1 cellular context compared by ENCODE assay signal in genomic region chr22:47189056-47189916, GRCh38.
TF ChIP-seq lines count a peak whose summit lies in the region.

No MANE protein-coding gene starts in this region.

TF ChIP-seq in GM12878, 131 proteins besides CTCF, POLR2A, EP300 and RAD21 (continued from another document):
- no peak for TF ChIP-seq SMC3 (IDR thresholded peaks at IDR 0.05; ENCODE audit: borderline replicate concordance, low read length)
- no peak for TF ChIP-seq NR2F1 (conservative IDR thresholded peaks at IDR 0.05)
- no peak for TF ChIP-seq CHD2 (IDR thresholded peaks at IDR 0.05; ENCODE audit: borderline replicate concordance, low read depth, low read length)
- no peak for TF ChIP-seq NFYA (IDR thresholded peaks at IDR 0.05; ENCODE audit: borderline replicate concordance, low read depth, low read length)
- TF ChIP-seq REST (IDR thresholded peaks at IDR 0.05; ENCODE audit: low read depth, low read length) = no peak
- no peak for TF ChIP-seq ZBTB11 (CRISPR knock-in tag; IDR thresholded peaks at IDR 0.05)
- no peak for TF ChIP-seq ZSCAN29 (IDR thresholded peaks at IDR 0.05)
- no peak for TF ChIP-seq KDM1A (IDR thresholded peaks at IDR 0.05; ENCODE audit: borderline replicate concordance)
- TF ChIP-seq, protein P1, sequence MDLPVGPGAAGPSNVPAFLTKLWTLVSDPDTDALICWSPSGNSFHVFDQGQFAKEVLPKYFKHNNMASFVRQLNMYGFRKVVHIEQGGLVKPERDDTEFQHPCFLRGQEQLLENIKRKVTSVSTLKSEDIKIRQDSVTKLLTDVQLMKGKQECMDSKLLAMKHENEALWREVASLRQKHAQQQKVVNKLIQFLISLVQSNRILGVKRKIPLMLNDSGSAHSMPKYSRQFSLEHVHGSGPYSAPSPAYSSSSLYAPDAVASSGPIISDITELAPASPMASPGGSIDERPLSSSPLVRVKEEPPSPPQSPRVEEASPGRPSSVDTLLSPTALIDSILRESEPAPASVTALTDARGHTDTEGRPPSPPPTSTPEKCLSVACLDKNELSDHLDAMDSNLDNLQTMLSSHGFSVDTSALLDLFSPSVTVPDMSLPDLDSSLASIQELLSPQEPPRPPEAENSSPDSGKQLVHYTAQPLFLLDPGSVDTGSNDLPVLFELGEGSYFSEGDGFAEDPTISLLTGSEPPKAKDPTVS (IDR thresholded peaks at IDR 0.05; ENCODE audit: low read depth, low read length) = no peak
- TF ChIP-seq NFXL1 (IDR thresholded peaks at IDR 0.05; ENCODE audit: borderline replicate concordance) = no peak
- no peak for TF ChIP-seq MAX (IDR thresholded peaks at IDR 0.05; ENCODE audit: low read depth, low read length)
- TF ChIP-seq IRF4 (IDR thresholded peaks at IDR 0.05; ENCODE audit: low read depth, low read length) = no peak
